ENCODE assay signal across 16 cellular contexts in genomic region chr11:125289419-125290088, GRCh38.
A peak's percentile ranks its signal among the peaks of the same experiment; 100 is the strongest.
DNase-seq lines count a peak whose midpoint lies in the region; ATAC-seq, FAIRE-seq and TF ChIP-seq lines count a peak whose summit lies in the region.
"Had no signal": no experiment of that assay in that cellular context is flagged by ENCODE, and none has a peak within 500 bp of the region (broad histone marks: within the 10 kb centered on the region; RNA-seq: fewer than 3 reads in every experiment).

No MANE protein-coding gene starts in this region.

- peaks cover 22% of the 10 kb centered on the region for H3K27me3 Mint-ChIP-seq in activated CD8-positive, alpha-beta memory T cell treated with anti-CD3 and anti-CD28 coated beads, Interleukin-2, amount 10 ng/mL, durations not matched to agents 7 days and 5 days

- no peak for ATAC-seq in HepG2
- no peak for ATAC-seq in activated CD8-positive, alpha-beta memory T cell treated with anti-CD3 and anti-CD28 coated beads, Interleukin-2, amount 10 ng/mL, durations not matched to agents 7 days and 5 days
- ATAC-seq: A549, PC-3 had no signal

- WGBS in liver = 30% methylated on average over 8 of the region's 8 CpGs
- 6% methylated on average over 6 of the region's 8 CpGs for WGBS in HepG2 (ENCODE audit: low lambda C conversion rate)

- no peak for TF ChIP-seq POLR2A in HepG2 (IDR thresholded peaks at IDR 0.05; ENCODE audit: insufficient read depth in 1 of 2, low read depth in 2 of 2, low read length in 2 of 2)

- H3K4me2 ChIP-seq in HepG2 (ENCODE audit: low read depth, low read length) = no peak overlapping the region
- H3K4me2 ChIP-seq: A549 had no signal

- H3K4me1 ChIP-seq in liver (ENCODE audit: control insufficient read depth in 4 of 4, insufficient read depth in 4 of 4, low read length in 3 of 4) = peaks cover 9 to 39% (median 37%) of the 10 kb centered on the region in 4 donors
- peaks cover 20% of the 10 kb centered on the region for H3K4me1 ChIP-seq in HepG2 (ENCODE audit: insufficient read depth, low read length)
- H3K4me1 ChIP-seq: A549 had no signal

- no peaks in the 10 kb centered on the region for H3K36me3 Mint-ChIP-seq in activated CD8-positive, alpha-beta memory T cell treated with anti-CD3 and anti-CD28 coated beads, Interleukin-2, amount 10 ng/mL, durations not matched to agents 7 days and 5 days

- no peak overlapping the region for H3K4me3 Mint-ChIP-seq in activated CD8-positive, alpha-beta memory T cell treated with anti-CD3 and anti-CD28 coated beads, Interleukin-2, amount 10 ng/mL, durations not matched to agents 7 days and 5 days

- no peak for TF ChIP-seq RAD21 in liver (IDR thresholded peaks at IDR 0.05)
- no peak for TF ChIP-seq RAD21 in HepG2 (CRISPR knock-in tag; IDR thresholded peaks at IDR 0.05)

- TF ChIP-seq EP300 in HepG2 (IDR thresholded peaks at IDR 0.05; ENCODE audit: low read depth in 2 of 2, low read length in 2 of 2) = no peak
- no peak for TF ChIP-seq EP300 in HepG2 (CRISPR knock-in tag; IDR thresholded peaks at IDR 0.05; ENCODE audit: borderline replicate concordance)

- in situ Hi-C loops in HepG2 (cut with HindIII; ENCODE audit: extremely low pct_ligation_motif_present, low pct_unique_long_range_greater_than_20kb) = no loop called here

- no peaks in the 10 kb centered on the region for H3K9me3 Mint-ChIP-seq in activated CD8-positive, alpha-beta memory T cell treated with anti-CD3 and anti-CD28 coated beads, Interleukin-2, amount 10 ng/mL, durations not matched to agents 7 days and 5 days (ENCODE audit: low read depth)

- CTCF ChIA-PET in HepG2 (lab: Yijun Ruan, JAX; ENCODE audit: low intra/inter-chr PET ratio, low total read pairs) = no interaction called here
- CTCF ChIA-PET in activated CD8-positive, alpha-beta memory T cell treated with anti-CD3 and anti-CD28 coated beads, Interleukin-2, amount 10 ng/mL, durations not matched to agents 7 days and 5 days (lab: Charles Lee) = no interaction called here

- POLR2A ChIA-PET in HepG2 (lab: Yijun Ruan, JAX) = no interaction called here

- TF ChIP-seq CTCF in liver (IDR thresholded peaks at IDR 0.05; ENCODE audit: low read depth, low read length, missing input control) (no peak), HepG2 (CRISPR knock-in tag; IDR thresholded peaks at IDR 0.05) (no peak)

- intact Hi-C loops in HepG2 (cut with micrococcal nuclease; ENCODE audit: unreplicated experiment) = no loop called here

- no peak overlapping the region for H3K27ac ChIP-seq in liver (ENCODE audit: low read depth in 1 of 2, low read length in 2 of 2)
- H3K27ac ChIP-seq in HepG2 (ENCODE audit: extremely low read length, insufficient read depth, low read length) = no peak overlapping the region
- H3K27ac ChIP-seq: A549 had no signal

- H3K4me3 ChIP-seq in liver (ENCODE audit: low read depth in 1 of 3, low read length in 3 of 3) = no peak overlapping the region
- H3K4me3 ChIP-seq in HepG2 (replicated peaks in 1 of 3; ENCODE audit: insufficient read depth in 1 of 3, low read depth in 2 of 3, low read length in 3 of 3) = no peak overlapping the region
- H3K4me3 ChIP-seq: A549 had no signal

- no TSS peak for BruUV-seq in HepG2 (replicated peaks; lab: Mats Ljungman, UMichigan)

- no peak overlapping the region for H2AFZ ChIP-seq in HepG2 (ENCODE audit: low read length)

- no peaks in the 10 kb centered on the region for H3K4me1 Mint-ChIP-seq in activated CD8-positive, alpha-beta memory T cell treated with anti-CD3 and anti-CD28 coated beads, Interleukin-2, amount 10 ng/mL, durations not matched to agents 7 days and 5 days

- H4K20me1 ChIP-seq in HepG2 (ENCODE audit: insufficient read depth, low read length) = no peaks in the 10 kb centered on the region

- DNase-seq in HepG2 (ENCODE audit: low spot score) (no peak), kidney tubule cell (ENCODE audit: low spot score) (peak; percentile 7), renal cortical epithelial cell (ENCODE audit: low read depth) (peak; percentile 3), D341Med (ENCODE audit: low spot score) (no peak), NCI-H446 treated with DMSO at 0.1 percent for 48 hours (lab: John Stamatoyannopoulos, UW) (no peak)
- DNase-seq in activated CD8-positive, alpha-beta memory T cell treated with anti-CD3 and anti-CD28 coated beads, Interleukin-2, amount 10 ng/mL, durations not matched to agents 7 days and 5 days = no peak
- DNase-seq: C1 segment of cervical spinal cord; HCEC 1CT; KBM-7; NCI-H1694; NCI-H524 treated with DMSO at 0.1 percent for 48 hours; NK-92 treated with Interleukin-12 subunit alpha and Interleukin-12 subunit beta, amount 100 ng/mL, for 24 hours; PC-3 had no signal

- no peaks in the 10 kb centered on the region for H3K9me3 ChIP-seq in liver (ENCODE audit: control insufficient read depth in 4 of 4, low read length in 3 of 4)
- no peaks in the 10 kb centered on the region for H3K9me3 ChIP-seq in HepG2 (ENCODE audit: low read length)
- H3K9me3 ChIP-seq: A549 had no signal

- no peak overlapping the region for H3K9ac ChIP-seq in liver (ENCODE audit: low read depth in 1 of 2, low read length in 2 of 2)
- H3K9ac ChIP-seq in HepG2 (ENCODE audit: insufficient read depth, low read depth, low read length) = no peak overlapping the region

- no peak for FAIRE-seq in HepG2 (lab: Jason Lieb, UNC)
- FAIRE-seq: A549 had no signal

- H3K79me2 ChIP-seq in HepG2 (ENCODE audit: insufficient read depth, low read length) = no peaks in the 10 kb centered on the region

- no peaks in the 10 kb centered on the region for H3K27me3 ChIP-seq in liver (ENCODE audit: control insufficient read depth in 4 of 4, insufficient read depth in 4 of 4, low read length in 3 of 4)
- peaks cover 2 to 38% of the 10 kb centered on the region in 2 experiments; a peak in 4 of 5 replicates for H3K27me3 ChIP-seq in HepG2 (ENCODE audit: control insufficient read depth in 1 of 2, insufficient read depth in 2 of 2, low read length in 2 of 2)

- H3K27ac Mint-ChIP-seq in activated CD8-positive, alpha-beta memory T cell treated with anti-CD3 and anti-CD28 coated beads, Interleukin-2, amount 10 ng/mL, durations not matched to agents 7 days and 5 days = no peak overlapping the region

- no peaks in the 10 kb centered on the region for H3K36me3 ChIP-seq in liver (ENCODE audit: control insufficient read depth in 4 of 4, insufficient read depth in 3 of 4, low read depth in 1 of 4, low read length in 3 of 4)
- no peaks in the 10 kb centered on the region for H3K36me3 ChIP-seq in HepG2 (replicated peaks in 1 of 2; ENCODE audit: control insufficient read depth in 1 of 2, insufficient read depth in 2 of 2, low read length in 2 of 2)

TF ChIP-seq in liver, 16 proteins besides CTCF, POLR2A, EP300 and RAD21:
- no peak for TF ChIP-seq FOXA2 (IDR thresholded peaks at IDR 0.05)
- TF ChIP-seq HNF4A (conservative IDR thresholded peaks at IDR 0.05) = peak; percentile 15 to 23

TF ChIP-seq in HepG2, 621 proteins besides CTCF, POLR2A, EP300 and RAD21:
- TF ChIP-seq ZNF281 (CRISPR knock-in tag; IDR thresholded peaks at IDR 0.05; ENCODE audit: borderline replicate concordance) (no peak), ZNF251 (CRISPR knock-in tag; IDR thresholded peaks at IDR 0.05) (no peak), ZNF816 (CRISPR knock-in tag; IDR thresholded peaks at IDR 0.05; ENCODE audit: borderline replicate concordance) (no peak)

TF ChIP-seq in PFSK-1, 5 proteins besides CTCF, POLR2A, EP300 and RAD21:
- TF ChIP-seq SIN3A (IDR thresholded peaks at IDR 0.05; ENCODE audit: borderline replicate concordance, insufficient read depth, low read length) (0 out of 2 replicates have a peak, but pooled peaks have one; percentile 59), REST (IDR thresholded peaks at IDR 0.05; ENCODE audit: insufficient read depth in 1 of 2, low read depth in 2 of 2, low read length in 2 of 2) (no peak)

Comparison
In these comparisons a context has a peak if more than half of its experiments do, and no peak if none do; other contexts are left out.
1. DNase-seq: peak in kidney tubule cell (single experiment) and renal cortical epithelial cell (single experiment); none in HepG2 (single experiment), D341Med (single experiment), NCI-H446 treated with DMSO at 0.1 percent for 48 hours (single experiment) and activated CD8-positive, alpha-beta memory T cell treated with anti-CD3 and anti-CD28 coated beads, Interleukin-2, amount 10 ng/mL, durations not matched to agents 7 days and 5 days (single experiment).